8 cellular contexts compared by ENCODE assay signal in genomic region chr6:37860226-37860839, GRCh38. TPM values are rescaled to one million over a fixed set of nuclear protein-coding genes. Genes with fewer than 3 reads are reported as not detected.
A peak's percentile ranks its signal among the peaks of the same experiment; 100 is the strongest.
DNase-seq lines count a peak whose midpoint lies in the region; ATAC-seq and TF ChIP-seq lines count a peak whose summit lies in the region.

No MANE protein-coding gene starts in this region.

- intact Hi-C loops in MCF 10A (cut with micrococcal nuclease) = loop anchor here (1.0 to 5.0 kb wide), 2 partner anchors 38 to 69 kb away; no protein-coding TSS in a partner anchor

- H3K18ac ChIP-seq in mesenchymal stem cell (ENCODE audit: low read depth in 1 of 2, low read length in 2 of 2) = no peak overlapping the region

- peaks cover 0 to 7% of the 10 kb centered on the region in 2 experiments for H3K36me3 ChIP-seq in mesenchymal stem cell (ENCODE audit: control insufficient read depth in 1 of 2, insufficient read depth in 2 of 2, low read depth in 1 of 2, low read length in 2 of 2)

- no peak overlapping the region for H2AK5ac ChIP-seq in mesenchymal stem cell (ENCODE audit: low read length, severe bottlenecking)

- no peak overlapping the region for H3K27ac ChIP-seq in mesenchymal stem cell (ENCODE audit: low read length, poor library complexity, severe bottlenecking)

- H3K4me2 ChIP-seq in mesenchymal stem cell (ENCODE audit: low read length, poor library complexity, severe bottlenecking) = no peak overlapping the region

- no peak overlapping the region for H4K91ac ChIP-seq in mesenchymal stem cell (ENCODE audit: low read length)

- H3K27me3 ChIP-seq in mesenchymal stem cell (ENCODE audit: control insufficient read depth in 1 of 2, insufficient read depth in 1 of 2, low read length in 2 of 2) = no peaks in the 10 kb centered on the region

- no peak overlapping the region for H4K8ac ChIP-seq in mesenchymal stem cell (ENCODE audit: low read length)

- no peak overlapping the region for H3K23ac ChIP-seq in mesenchymal stem cell (ENCODE audit: low read length in 2 of 2)

- peak overlapping the region; percentile 23 for H3K27ac Mint-ChIP-seq in activated naive CD4-positive, alpha-beta T cell treated with anti-CD3 and anti-CD28 coated beads, Interleukin-2, amount 50 U/mL, for 24 hours
- no peak overlapping the region for H3K27ac Mint-ChIP-seq in MCF 10A (ENCODE audit: low read depth, unreplicated experiment)

- no peak overlapping the region for H2BK120ac ChIP-seq in mesenchymal stem cell (ENCODE audit: low read depth, low read length)

- TF ChIP-seq CTCF in MCF 10A (IDR thresholded peaks at IDR 0.05; ENCODE audit: unreplicated experiment) = peak; percentile 40

- H3K9me3 Mint-ChIP-seq in activated naive CD4-positive, alpha-beta T cell treated with anti-CD3 and anti-CD28 coated beads, Interleukin-2, amount 50 U/mL, for 24 hours = no peaks in the 10 kb centered on the region
- H3K9me3 Mint-ChIP-seq in MCF 10A (ENCODE audit: unreplicated experiment) = no peaks in the 10 kb centered on the region

- no peak overlapping the region for H2BK12ac ChIP-seq in mesenchymal stem cell (ENCODE audit: low read length in 2 of 2)

- CTCF ChIA-PET in MCF 10A (lab: Yijun Ruan, JAX) = interaction anchor here (0.6 to 3.3 kb wide), 14 partner anchors 8 to 739 kb away, joined by 3 to 17 read pairs (median 4); no protein-coding TSS in a partner anchor

- peaks cover 85% of the 10 kb centered on the region for H3K4me1 Mint-ChIP-seq in activated naive CD4-positive, alpha-beta T cell treated with anti-CD3 and anti-CD28 coated beads, Interleukin-2, amount 50 U/mL, for 24 hours
- peaks cover 25% of the 10 kb centered on the region for H3K4me1 Mint-ChIP-seq in MCF 10A (ENCODE audit: insufficient read depth, unreplicated experiment)

- POLR2A ChIA-PET in MCF 10A (lab: Yijun Ruan, JAX) = interaction anchor here (0.6 to 1.3 kb wide), 3 partner anchors 42 to 160 kb away, joined by 3 to 5 read pairs (median 4); no protein-coding TSS in a partner anchor

- H2BK5ac ChIP-seq in mesenchymal stem cell (ENCODE audit: low read depth, low read length, poor library complexity, severe bottlenecking) = no peak overlapping the region

- ATAC-seq in HG02840 (IDR thresholded peaks at IDR 0.05; ENCODE audit: low FRiP score, unreplicated experiment) (no peak), GM18511 (IDR thresholded peaks at IDR 0.05; ENCODE audit: unreplicated experiment) (no peak)

- no peak overlapping the region for H3K4me3 ChIP-seq in mesenchymal stem cell (ENCODE audit: insufficient read depth in 1 of 2, low read depth in 1 of 2, low read length in 2 of 2)

- H3K9ac ChIP-seq in mesenchymal stem cell (ENCODE audit: low read length) = no peak overlapping the region

- H3K4me3 Mint-ChIP-seq in activated naive CD4-positive, alpha-beta T cell treated with anti-CD3 and anti-CD28 coated beads, Interleukin-2, amount 50 U/mL, for 24 hours = no peak overlapping the region
- H3K4me3 Mint-ChIP-seq in MCF 10A (ENCODE audit: unreplicated experiment) = no peak overlapping the region

- no TSS peak for BruUV-seq in MCF 10A (replicated peaks; lab: Mats Ljungman, UMichigan)

- H3K4me1 ChIP-seq in mesenchymal stem cell (ENCODE audit: control insufficient read depth, insufficient read depth, low read depth, low read length) = peaks cover 3% of the 10 kb centered on the region

- H3K27me3 Mint-ChIP-seq in activated naive CD4-positive, alpha-beta T cell treated with anti-CD3 and anti-CD28 coated beads, Interleukin-2, amount 50 U/mL, for 24 hours = no peaks in the 10 kb centered on the region
- H3K27me3 Mint-ChIP-seq in MCF 10A (ENCODE audit: insufficient read depth, unreplicated experiment) = no peaks in the 10 kb centered on the region

- H3K79me1 ChIP-seq in mesenchymal stem cell (replicated peaks; ENCODE audit: low read length, poor library complexity, severe bottlenecking) = peaks cover 5% of the 10 kb centered on the region

- H3K9me3 ChIP-seq in mesenchymal stem cell (ENCODE audit: control insufficient read depth, low read length) = no peaks in the 10 kb centered on the region

- H3K4ac ChIP-seq in mesenchymal stem cell (ENCODE audit: low read depth in 1 of 2, low read length in 2 of 2) = no peak overlapping the region

- no peak for DNase-seq in activated naive CD4-positive, alpha-beta T cell treated with Interleukin-2 at 50 U/mL for 16 hours
- DNase-seq in NCI-H1694 (lab: John Stamatoyannopoulos, UW) = peak; percentile 28
- peak; percentile 64 for DNase-seq in MCF 10A (ENCODE audit: unreplicated experiment)
- peak; percentile 64 for DNase-seq in mesenchymal stem cell
- no peak for DNase-seq in occipital lobe (lab: John Stamatoyannopoulos, UW)

- H3K36me3 Mint-ChIP-seq in activated naive CD4-positive, alpha-beta T cell treated with anti-CD3 and anti-CD28 coated beads, Interleukin-2, amount 50 U/mL, for 24 hours = peaks cover 9% of the 10 kb centered on the region
- H3K36me3 Mint-ChIP-seq in MCF 10A (ENCODE audit: insufficient read depth, unreplicated experiment) = peaks cover 6% of the 10 kb centered on the region

- no CpG with 5 or more reads among the region's 1 CpG for WGBS in mesenchymal stem cell

- H3K14ac ChIP-seq in mesenchymal stem cell (ENCODE audit: low read length in 2 of 2) = no peak overlapping the region

- H2AFZ ChIP-seq in mesenchymal stem cell (ENCODE audit: low read depth, low read length) = no peak overlapping the region

- H2BK15ac ChIP-seq in mesenchymal stem cell (ENCODE audit: low read depth, poor library complexity, severe bottlenecking) = no peak overlapping the region

RNA-seq across cellular contexts. Expression of gene ZFAND3, which starts 40.8 kb away (rescaled TPM):
- total RNA-seq in MCF 10A (2022) = 85.0 and 100 TPM in 2 replicates
- polyA plus RNA-seq in mesenchymal stem cell (2013, experiment 1 of 2) = 84.2 TPM
- 86.1 TPM for polyA plus RNA-seq in mesenchymal stem cell (2013, experiment 2 of 2)
- total RNA-seq in occipital lobe = 23.4 TPM

Comparison
In these comparisons a context has a peak if more than half of its experiments do, and no peak if none do; other contexts are left out.
1. DNase-seq: peak in NCI-H1694 (single experiment), MCF 10A (single experiment) and mesenchymal stem cell (single experiment); none in activated naive CD4-positive, alpha-beta T cell treated with Interleukin-2 at 50 U/mL for 16 hours (single experiment) and occipital lobe (single experiment).